8 cellular contexts compared by ENCODE assay signal in the genomic region with DNA sequence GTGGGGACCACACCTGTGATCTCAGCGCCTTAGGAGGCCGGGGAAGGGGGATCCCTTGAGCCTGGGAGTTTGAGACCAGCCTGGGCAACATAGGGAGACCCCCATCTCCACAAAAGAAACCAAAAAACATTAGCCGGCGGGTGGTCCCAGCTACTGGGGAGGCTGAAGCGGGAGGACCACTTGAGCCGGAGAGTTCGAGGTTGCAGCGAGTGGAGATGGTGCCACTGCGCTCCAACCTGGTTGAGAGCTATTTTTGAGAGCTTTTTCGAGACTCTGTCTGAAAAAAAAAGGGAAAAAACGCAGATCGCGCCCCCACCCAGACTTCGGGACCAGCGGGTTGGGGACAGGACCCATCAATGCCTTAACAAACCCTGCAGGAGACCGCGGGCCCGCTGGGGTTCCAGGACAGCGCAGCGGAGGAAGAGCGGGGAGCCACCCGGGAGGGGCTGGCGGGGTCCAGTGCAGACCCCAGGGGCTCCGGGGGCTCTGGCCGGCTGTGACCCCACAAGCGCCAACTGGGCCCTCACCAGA. TPM values are rescaled to one million over a fixed set of nuclear protein-coding genes. Genes with fewer than 3 reads are reported as not detected.
DNase-seq lines count a peak whose midpoint lies in the region; ATAC-seq and TF ChIP-seq lines count a peak whose summit lies in the region.

No MANE protein-coding gene starts in this region.

- H3K36me3 Mint-ChIP-seq in GM23338 (ENCODE audit: low read depth) (no peaks in the 10 kb centered on the region), progenitor cell of endocrine pancreas (ENCODE audit: insufficient read depth) (no peaks in the 10 kb centered on the region)

- in situ Hi-C loops in Panc1 (cut with HindIII; ENCODE audit: low pct_unique_long_range_greater_than_20kb, low sequenced_read_pairs) = no loop called here

- H3K27ac Mint-ChIP-seq in GM23338 = no peak overlapping the region
- peak overlapping the region; percentile 59 for H3K27ac Mint-ChIP-seq in progenitor cell of endocrine pancreas

- H3K4me3 ChIP-seq in GM23338 (peak overlapping the region; percentile 72), Panc1 (ENCODE audit: low read depth in 2 of 2, low read length in 2 of 2) (peak overlapping the region; percentile 38 to 47; a peak in 3 of 4 replicates), fibroblast of pulmonary artery (replicated peaks; ENCODE audit: low read depth, low read length) (peak overlapping the region; percentile 37), lower leg skin (ENCODE audit: low read depth, poor library complexity, severe bottlenecking) (no peak overlapping the region)

- 0 out of 2 replicates have a peak, but pooled peaks cover 5% of the 10 kb centered on the region for H3F3A ChIP-seq in GM23338 (replicated peaks; ENCODE audit: low read depth)

- peak overlapping the region; percentile 78; the same call in 1 of the 2 replicates for H2AFZ ChIP-seq in GM23338

- H3K27me3 ChIP-seq in GM23338 (ENCODE audit: insufficient read depth) (peaks cover 36% of the 10 kb centered on the region), Panc1 (ENCODE audit: control insufficient read depth, insufficient read depth, low read length) (no peaks in the 10 kb centered on the region)

- no peak for TF ChIP-seq POLR2A in lower leg skin (IDR thresholded peaks at IDR 0.05)

- no peaks in the 10 kb centered on the region for H3K9me2 ChIP-seq in GM23338 (ENCODE audit: insufficient read depth)

- POLR2A ChIA-PET in Panc1 (lab: Charles Lee) = interaction anchor here (0.6 kb wide), 1 partner anchor 146 kb away, joined by 3 read pairs; no protein-coding TSS in a partner anchor

- DNase-seq in GM23338 (ENCODE audit: low spot score) (peak; percentile 39), Panc1 (ENCODE audit: low read depth, low spot score) (no peak), fibroblast of pulmonary artery (ENCODE audit: low read depth) (no peak), progenitor cell of endocrine pancreas (ENCODE audit: low spot score, unreplicated experiment) (no peak), lower leg skin (ENCODE audit: low spot score in 2 of 2) (no peak)

- CTCF ChIA-PET in Panc1 (lab: Charles Lee) = interaction anchor here (0.6 to 0.7 kb wide), 2 partner anchors 20 to 84 kb away, joined by 4 to 16 read pairs; no protein-coding TSS in a partner anchor

- TF ChIP-seq CTCF in GM23338 (conservative IDR thresholded peaks at IDR 0.05; ENCODE audit: low read depth in 2 of 2) = no peak
- no peak for TF ChIP-seq CTCF in Panc1 (IDR thresholded peaks at IDR 0.05)
- no peak for TF ChIP-seq CTCF in fibroblast of pulmonary artery (IDR thresholded peaks at IDR 0.05; ENCODE audit: low read length, missing control alignments)
- TF ChIP-seq CTCF in progenitor cell of endocrine pancreas (IDR thresholded peaks at IDR 0.05; ENCODE audit: unreplicated experiment) = no peak
- TF ChIP-seq CTCF in lower leg skin (IDR thresholded peaks at IDR 0.05) = no peak

- no TSS peak for BruUV-seq in Panc1 (replicated peaks; lab: Mats Ljungman, UMichigan)

- no peaks in the 10 kb centered on the region for H3K36me3 ChIP-seq in GM23338 (ENCODE audit: insufficient read depth)
- H3K36me3 ChIP-seq in Panc1 (ENCODE audit: control insufficient read depth, insufficient read depth, low read length) = no peaks in the 10 kb centered on the region

- H3K4me1 ChIP-seq in GM23338 (ENCODE audit: insufficient read depth) (peaks cover 10% of the 10 kb centered on the region), Panc1 (ENCODE audit: control insufficient read depth, insufficient read depth, low read length) (peaks cover 17% of the 10 kb centered on the region)

- peak overlapping the region; percentile 76 for H3K4me3 Mint-ChIP-seq in GM23338
- H3K4me3 Mint-ChIP-seq in progenitor cell of endocrine pancreas (ENCODE audit: low read depth) = peak overlapping the region; percentile 50

- WGBS in lower leg skin, 2 donors = 9 to 13% methylated on average over 22 to 23 of the region's 26 CpGs

- H3K4me1 Mint-ChIP-seq in GM23338 (peaks cover 12% of the 10 kb centered on the region), progenitor cell of endocrine pancreas (ENCODE audit: low read depth) (peaks cover 10% of the 10 kb centered on the region)

- H3K79me2 ChIP-seq in GM23338 (replicated peaks; ENCODE audit: insufficient read depth) = no peaks in the 10 kb centered on the region

- peaks cover 33% of the 10 kb centered on the region for H3K27me3 Mint-ChIP-seq in GM23338 (ENCODE audit: insufficient read depth, low read depth, poor library complexity)
- H3K27me3 Mint-ChIP-seq in progenitor cell of endocrine pancreas = peaks cover 27% of the 10 kb centered on the region

- ATAC-seq in GM23338 (peak; percentile 8), Panc1 (no peak), HG03571 (IDR thresholded peaks at IDR 0.05; ENCODE audit: unreplicated experiment) (no peak), GM21786 (IDR thresholded peaks at IDR 0.05; ENCODE audit: unreplicated experiment) (no peak), GM21737 (IDR thresholded peaks at IDR 0.05; ENCODE audit: unreplicated experiment) (no peak)

- intact Hi-C loops in Panc1 (cut with micrococcal nuclease; ENCODE audit: unreplicated experiment) = no loop called here
- intact Hi-C loops in lower leg skin (cut with DNase I; ENCODE audit: low total_unique reads) = no loop called here

- H3K27ac ChIP-seq in GM23338 (ENCODE audit: low read depth) (no peak overlapping the region), Panc1 (ENCODE audit: low read length) (no peak overlapping the region)

- H4K20me1 ChIP-seq in GM23338 (replicated peaks; ENCODE audit: insufficient read depth) = no peaks in the 10 kb centered on the region; the same call in 1 of the 2 replicates

- no peaks in the 10 kb centered on the region for H3K9me3 Mint-ChIP-seq in GM23338
- H3K9me3 Mint-ChIP-seq in progenitor cell of endocrine pancreas (ENCODE audit: low read depth) = no peaks in the 10 kb centered on the region

- H3K9me3 ChIP-seq in Panc1 (ENCODE audit: control insufficient read depth, insufficient read depth, low read depth, low read length) = no peaks in the 10 kb centered on the region

- peak overlapping the region; percentile 95 for H3K4me2 ChIP-seq in GM23338

TF ChIP-seq in GM23338, 12 proteins besides CTCF, POLR2A, EP300 and RAD21 (continues in another document):
- TF ChIP-seq JUNB (IDR thresholded peaks at IDR 0.05; ENCODE audit: unreplicated experiment) (no peak), EZH2 (IDR thresholded peaks at IDR 0.05; ENCODE audit: low read depth, unreplicated experiment) (no peak), EZH2phosphoT487 (IDR thresholded peaks at IDR 0.05; ENCODE audit: unreplicated experiment) (no peak), ZNF114 (CRISPR knock-in tag; IDR thresholded peaks at IDR 0.05) (no peak)

RNA-seq across cellular contexts. Expression of a gene that starts 0.8 kb away (rescaled TPM):
- 13.0 and 23.0 TPM in 2 replicates for total RNA-seq in GM23338 (2014; rRNA removed; shearing (Covaris generic))
- polyA plus RNA-seq in GM23338 (2016; fragmentation: Nextera tagmentation; extraction: Ambion mirVana) = 4.2 and 5.2 TPM in 2 replicates
- total RNA-seq in Panc1 (2021; ENCODE audit: unreplicated experiment) (9.4 TPM), progenitor cell of endocrine pancreas (17.5 and 18.2 TPM in 2 replicates), lower leg skin (1 to 10 TPM; 1.5 to 5.4 (median 2.4) TPM)
- polyA plus RNA-seq in Panc1 (2012; ENCODE audit: insufficient read length) = 8.2 TPM

RNA-seq across cellular contexts. Expression of a gene that starts 19.0 kb away (rescaled TPM):
- 97.3 and 98.8 TPM in 2 replicates for total RNA-seq in GM23338 (2014; rRNA removed; shearing (Covaris generic))
- 54.1 and 58.5 TPM in 2 replicates for polyA plus RNA-seq in GM23338 (2016; fragmentation: Nextera tagmentation; extraction: Ambion mirVana)
- total RNA-seq in Panc1 (2021; ENCODE audit: unreplicated experiment) = 89.7 TPM
- 149 TPM for polyA plus RNA-seq in Panc1 (2012; ENCODE audit: insufficient read length)
- total RNA-seq in progenitor cell of endocrine pancreas = 52.6 and 56.8 TPM in 2 replicates
- 100 to 1,000 TPM in 1 of 4 donors, 10 to 100 TPM in 3; 76.8 to 106 (median 90.5) TPM for total RNA-seq in lower leg skin

RNA-seq across cellular contexts. Expression of a gene that starts 19.0 kb away (rescaled TPM):
- total RNA-seq in GM23338 (2014; rRNA removed; shearing (Covaris generic)) = 9.2 and 23.3 TPM in 2 replicates
- 39.1 and 41.0 TPM in 2 replicates for polyA plus RNA-seq in GM23338 (2016; fragmentation: Nextera tagmentation; extraction: Ambion mirVana)
- total RNA-seq in Panc1 (2021; ENCODE audit: unreplicated experiment) = 62.5 TPM
- 83.3 TPM for polyA plus RNA-seq in Panc1 (2012; ENCODE audit: insufficient read length)
- total RNA-seq in progenitor cell of endocrine pancreas = 49.7 and 51.7 TPM in 2 replicates
- 10 to 100 TPM; 46.5 to 65.7 (median 60.0) TPM for total RNA-seq in lower leg skin

RNA-seq across cellular contexts. Expression of a gene that starts 23.2 kb away (rescaled TPM):
- 116 and 117 TPM in 2 replicates for total RNA-seq in GM23338 (2014; rRNA removed; shearing (Covaris generic))
- polyA plus RNA-seq in GM23338 (2016; fragmentation: Nextera tagmentation; extraction: Ambion mirVana) = 216 and 220 TPM in 2 replicates
- total RNA-seq in Panc1 (2021; ENCODE audit: unreplicated experiment) (198 TPM), progenitor cell of endocrine pancreas (211 and 212 TPM in 2 replicates), lower leg skin (100 to 1,000 TPM in 1 of 4 donors, 10 to 100 TPM in 3; 42.1 to 138 (median 47.4) TPM)
- 166 TPM for polyA plus RNA-seq in Panc1 (2012; ENCODE audit: insufficient read length)
